ENCODE assay signal across 16 cellular contexts in the genomic region with DNA sequence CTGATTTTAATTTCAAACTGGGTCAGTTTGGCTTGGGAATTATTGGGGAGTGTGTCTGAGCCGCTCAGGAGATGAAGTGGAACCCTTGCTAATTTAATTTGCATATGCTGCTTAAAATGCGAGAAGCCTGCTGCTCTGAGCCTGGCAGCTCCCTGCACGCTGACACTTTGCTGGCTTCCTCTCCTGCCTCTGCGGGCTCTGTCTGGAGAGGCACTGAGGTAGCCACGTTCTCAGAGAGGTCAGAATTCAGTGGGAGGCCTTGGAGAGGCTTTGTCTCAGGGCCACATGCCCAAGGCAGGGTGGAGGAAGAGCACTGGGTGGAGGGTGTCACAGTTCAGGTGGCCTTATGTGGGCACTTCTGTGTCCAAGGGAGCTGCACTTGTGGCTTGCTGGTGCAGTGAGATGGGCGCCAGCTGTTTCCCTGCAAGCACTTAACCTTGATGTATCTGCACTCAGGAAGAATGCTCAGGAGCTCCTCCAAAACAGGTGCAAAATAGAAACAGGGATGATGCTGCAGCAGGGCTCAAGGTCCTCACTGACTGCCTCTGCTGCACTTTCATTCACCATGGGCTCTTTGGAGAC.
DNase-seq lines count a peak whose midpoint lies in the region; ATAC-seq and TF ChIP-seq lines count a peak whose summit lies in the region.
"Had no signal": no experiment of that assay in that cellular context is flagged by ENCODE, and none has a peak within 500 bp of the region (broad histone marks: within the 10 kb centered on the region; RNA-seq: fewer than 3 reads in every experiment).

No MANE protein-coding gene starts in this region.

- peak overlapping the region; percentile 62 for H3K4me2 ChIP-seq in neural cell (ENCODE audit: low read length)
- no peak overlapping the region for H3K4me2 ChIP-seq in MM.1S (ENCODE audit: low read depth, low read length)

- H3K4me3 ChIP-seq in neural cell (ENCODE audit: low read length) (peak overlapping the region; percentile 56), MM.1S (ENCODE audit: low read length) (no peak overlapping the region)
- H3K4me3 ChIP-seq: spleen, thoracic aorta had no signal

- peak in 2 of 3 experiments; percentile 15 to 68 for DNase-seq in NCI-H1417 (lab: John Stamatoyannopoulos, UW)
- DNase-seq in NCI-H1417 treated with DMSO at 0.1 percent for 48 hours (lab: John Stamatoyannopoulos, UW): no peak
- DNase-seq in astrocyte of the hippocampus (ENCODE audit: low read depth, low spot score): peak; percentile 52
- DNase-seq in stimulated activated CD4-positive, alpha-beta T cell treated with anti-CD3 and anti-CD28 coated beads, Interleukin-12 subunit alpha, Interleukin-12 subunit beta, amount 100 ng/mL, for 4 hours: no peak
- DNase-seq in MM.1S: no peak
- DNase-seq in OCI-M2 (lab: John Stamatoyannopoulos, UW; ENCODE audit: unreplicated experiment): no peak
- DNase-seq: 8988T; activated CD4-positive, alpha-beta memory T cell treated with anti-CD3 and anti-CD28 coated beads, Interleukin-2, amount 10 ng/mL, durations not matched to agents 7 days and 5 days; CD8-positive, alpha-beta memory T cell; dermis blood vessel endothelial cell; NCI-H345; spleen; T1000 had no signal

- peak overlapping the region; percentile 59 for H3K27ac ChIP-seq in neural cell (ENCODE audit: low read length)
- H3K27ac ChIP-seq in MM.1S (ENCODE audit: low read length): no peak overlapping the region
- H3K27ac ChIP-seq: spleen, thoracic aorta had no signal

- H3K27me3 ChIP-seq in neural cell (ENCODE audit: insufficient read depth, low read depth, low read length) (no peaks in the 10 kb centered on the region), MM.1S (replicated peaks; ENCODE audit: insufficient read depth, low read length) (no peaks in the 10 kb centered on the region)

- no peaks in the 10 kb centered on the region for H3K4me1 ChIP-seq in MM.1S (ENCODE audit: low read length)
- H3K4me1 ChIP-seq: spleen had no signal

- H3K9ac ChIP-seq in neural cell (ENCODE audit: low read length): peak overlapping the region; percentile 32
- no peak overlapping the region for H3K9ac ChIP-seq in MM.1S (ENCODE audit: low read length)

- H4K20me1 ChIP-seq in neural cell (ENCODE audit: insufficient read depth) (no peaks in the 10 kb centered on the region), MM.1S (ENCODE audit: insufficient read depth, low read length) (no peaks in the 10 kb centered on the region)

- H3K9me2 ChIP-seq in neural cell (ENCODE audit: insufficient read depth, low read length) (no peaks in the 10 kb centered on the region), MM.1S (replicated peaks; ENCODE audit: insufficient read depth, low read length) (no peaks in the 10 kb centered on the region)

- H3K79me2 ChIP-seq in neural cell (replicated peaks; ENCODE audit: insufficient read depth, low read length) (no peaks in the 10 kb centered on the region), MM.1S (ENCODE audit: low read length) (no peaks in the 10 kb centered on the region)

- TF ChIP-seq CTCF in neural cell (IDR thresholded peaks at IDR 0.05; ENCODE audit: poor library complexity, severe bottlenecking): no peak
- TF ChIP-seq CTCF in MM.1S (IDR thresholded peaks at IDR 0.05; ENCODE audit: low read length): no peak

- H3K36me3 ChIP-seq in neural cell (ENCODE audit: insufficient read depth, low read length): no peaks in the 10 kb centered on the region
- H3K36me3 ChIP-seq in MM.1S (replicated peaks; ENCODE audit: insufficient read depth, low read length): no peaks in the 10 kb centered on the region
- H3K36me3 ChIP-seq: spleen, thoracic aorta had no signal

- TF ChIP-seq RAD21 in neural cell (conservative IDR thresholded peaks at IDR 0.05): no peak

- no peaks in the 10 kb centered on the region for H3F3A ChIP-seq in neural cell (ENCODE audit: insufficient read depth, low read length, poor library complexity, severe bottlenecking)
- H3F3A ChIP-seq in MM.1S (ENCODE audit: insufficient read depth, low read length): no peaks in the 10 kb centered on the region

- no peak for TF ChIP-seq EP300 in neural cell (conservative IDR thresholded peaks at IDR 0.05; ENCODE audit: poor library complexity, severe bottlenecking)

- peak; percentile 66 for ATAC-seq in HG02759 (IDR thresholded peaks at IDR 0.05; ENCODE audit: unreplicated experiment)

- no peaks in the 10 kb centered on the region for H3K9me3 ChIP-seq in neural cell (ENCODE audit: low read length)
- H3K9me3 ChIP-seq in MM.1S (replicated peaks; ENCODE audit: insufficient read depth, low read length): no peaks in the 10 kb centered on the region
- H3K9me3 ChIP-seq: spleen, thoracic aorta had no signal

- no peak overlapping the region for H2AFZ ChIP-seq in neural cell (ENCODE audit: low read depth, low read length)
- no peak overlapping the region for H2AFZ ChIP-seq in MM.1S (ENCODE audit: low read length)

TF ChIP-seq in neural cell, 6 proteins besides CTCF, POLR2A, EP300 and RAD21:
- no peak for TF ChIP-seq POLR2AphosphoS5 (IDR thresholded peaks at IDR 0.05)
- TF ChIP-seq MXI1 (conservative IDR thresholded peaks at IDR 0.05; ENCODE audit: poor library complexity, severe bottlenecking): no peak

Comparison
In these comparisons a context has a peak if more than half of its experiments do, and no peak if none do; other contexts are left out.
1. DNase-seq: peak in NCI-H1417 (2 of 3) and astrocyte of the hippocampus (single experiment); none in NCI-H1417 treated with DMSO at 0.1 percent for 48 hours (single experiment), stimulated activated CD4-positive, alpha-beta T cell treated with anti-CD3 and anti-CD28 coated beads, Interleukin-12 subunit alpha, Interleukin-12 subunit beta, amount 100 ng/mL, for 4 hours (single experiment), MM.1S (single experiment) and OCI-M2 (single experiment).